12 cellular contexts compared by ENCODE assay signal in the genomic region with DNA sequence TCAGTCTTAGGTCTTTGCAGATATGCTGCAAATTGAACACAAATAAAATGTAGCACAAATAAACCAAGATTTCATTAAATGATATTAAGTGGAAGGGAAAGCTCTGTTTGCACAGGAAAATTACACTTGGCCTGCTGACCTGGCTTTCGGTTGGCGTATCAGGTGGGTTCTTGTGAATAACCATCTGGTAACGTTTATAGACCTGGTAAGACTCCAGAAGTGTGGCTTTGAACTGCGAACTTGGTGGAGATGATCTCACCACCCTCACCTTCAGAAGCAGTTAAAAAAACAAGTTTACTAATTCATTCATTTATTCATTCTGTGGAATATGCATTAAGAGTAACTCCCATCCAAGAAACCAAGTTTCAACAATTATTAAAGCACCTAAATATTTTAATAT. TPM values are rescaled to one million over a fixed set of nuclear protein-coding genes. Genes with fewer than 3 reads are reported as not detected.
DNase-seq lines count a peak whose midpoint lies in the region; TF ChIP-seq lines count a peak whose summit lies in the region.
"Had no signal": no experiment of that assay in that cellular context is flagged by ENCODE, and none has a peak within 500 bp of the region (broad histone marks: within the 10 kb centered on the region; RNA-seq: fewer than 3 reads in every experiment).

No MANE protein-coding gene starts in this region.

- in situ Hi-C loops in G401 (cut with HindIII; ENCODE audit: low sequenced_read_pairs), result no loop called here

- no peak overlapping the region for H3K4me3 ChIP-seq in fibroblast of mammary gland (ENCODE audit: control insufficient read depth, low read depth, low read length)
- H3K4me3 ChIP-seq: A549 had no signal

- DNase-seq in G401 (ENCODE audit: low spot score) (peak; percentile 77), NCI-H146 (lab: John Stamatoyannopoulos, UW) (peak; percentile 8), astrocyte of the hippocampus (ENCODE audit: low read depth, low spot score) (peak; percentile 16), fibroblast of mammary gland (ENCODE audit: low read depth) (peak; percentile 49), iPS-NIHi11 (ENCODE audit: low spot score) (no peak), NCI-H82 (lab: John Stamatoyannopoulos, UW) (no peak), DMS79 treated with DMSO at 0.1 percent for 48 hours (lab: John Stamatoyannopoulos, UW) (no peak), NCI-H1105 (lab: John Stamatoyannopoulos, UW) (no peak)
- DNase-seq: DND-41, NCI-H226, NCI-H510A treated with DMSO at 0.1 percent for 48 hours had no signal

- no peak for TF ChIP-seq CTCF in fibroblast of mammary gland (conservative IDR thresholded peaks at IDR 0.05; ENCODE audit: control insufficient read depth, insufficient read depth, low read depth, low read length)

RNA-seq across cellular contexts. Expression of a gene that starts 28.1 kb away (rescaled TPM):
- total RNA-seq in G401 (2014; rRNA removed; shearing (Covaris generic)), result 35.6 and 58.1 TPM in 2 replicates

Comparison
In these comparisons a context has a peak if more than half of its experiments do, and no peak if none do; other contexts are left out.
1. DNase-seq: peak in G401 (single experiment), NCI-H146 (single experiment), astrocyte of the hippocampus (single experiment) and fibroblast of mammary gland (single experiment); none in iPS-NIHi11 (single experiment), NCI-H82 (single experiment), DMS79 treated with DMSO at 0.1 percent for 48 hours (single experiment) and NCI-H1105 (single experiment).